Comparison of ENCODE assay signal across 8 cellular contexts in the genomic region with DNA sequence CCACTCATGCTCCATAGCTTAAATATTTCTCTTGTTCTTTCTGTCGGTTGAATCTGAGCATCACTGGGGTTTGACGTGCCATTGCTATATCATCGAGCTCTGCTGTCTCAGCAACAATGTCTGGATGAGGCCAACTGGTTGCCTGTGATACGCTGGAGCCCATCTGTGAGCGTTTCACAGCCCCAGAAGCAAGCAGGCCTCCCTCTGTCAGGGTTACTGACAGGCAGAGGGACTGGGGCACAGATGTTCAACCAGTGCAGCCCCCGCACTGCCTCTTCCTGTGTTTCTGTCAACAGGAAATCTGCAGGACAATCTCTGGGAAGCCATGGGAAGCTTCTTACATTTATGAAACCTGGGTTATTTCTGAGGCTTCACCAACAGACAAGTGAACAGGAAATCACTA. TPM values are rescaled to one million over a fixed set of nuclear protein-coding genes. Genes with fewer than 3 reads are reported as not detected.
DNase-seq lines count a peak whose midpoint lies in the region; FAIRE-seq and TF ChIP-seq lines count a peak whose summit lies in the region.

No MANE protein-coding gene starts in this region.

- H3K9me3 ChIP-seq in HEK293 (ENCODE audit: control insufficient read depth, insufficient read depth, low read depth, low read length) (no peaks in the 10 kb centered on the region), stomach (no peaks in the 10 kb centered on the region)

- intact Hi-C loops in stomach (cut with DNase I; ENCODE audit: low total_unique reads) = no loop called here

- H3K27ac ChIP-seq in HEK293 (ENCODE audit: extremely low read depth, low read depth, low read length) (no peak overlapping the region), stomach (peak overlapping the region; percentile 20 to 75 (median 68))

- peak; percentile 84 for DNase-seq in Ammon's horn (ENCODE audit: low spot score)
- DNase-seq in amygdala (lab: John Stamatoyannopoulos, UW) = peak in 43 of 56 donors; percentile 12 to 68 (median 38)
- DNase-seq in stomach = no peak
- DNase-seq in iPS-NIHi7 (ENCODE audit: extremely low spot score) = no peak
- no peak for DNase-seq in activated gamma-delta T cell (lab: John Stamatoyannopoulos, UW)
- no peak for DNase-seq in NCI-H128 (lab: John Stamatoyannopoulos, UW; ENCODE audit: unreplicated experiment)

- H3K36me3 ChIP-seq in HEK293 (ENCODE audit: control insufficient read depth in 2 of 2, insufficient read depth in 1 of 2, low read length in 2 of 2) (peaks cover 3 to 11% of the 10 kb centered on the region in 2 experiments; a peak in 2 of 3 replicates), stomach (peaks cover 0 to 24% (median 15%) of the 10 kb centered on the region in 4 donors)

- H3K27me3 ChIP-seq in stomach = no peaks in the 10 kb centered on the region

- FAIRE-seq in islet of Langerhans (lab: Jason Lieb, UNC) = peak; percentile 47

- POLR2A ChIA-PET in HEK293 (lab: Yijun Ruan, JAX) = interaction anchor here (0.6 to 0.7 kb wide), 2 partner anchors 24 to 79 kb away, joined by 3 to 4 read pairs; a partner anchor contains a TSS

- no peaks in the 10 kb centered on the region; the same call in 1 of the 2 replicates for H3K4me1 ChIP-seq in HEK293 (ENCODE audit: control insufficient read depth, insufficient read depth, low read length)
- peaks cover 0 to 33% (median 22%) of the 10 kb centered on the region in 4 donors for H3K4me1 ChIP-seq in stomach

- 47 to 62% (median 57%) methylated on average over 6 of the region's 6 CpGs for WGBS in stomach, 5 donors

- TF ChIP-seq POLR2A in stomach (IDR thresholded peaks at IDR 0.05) = no peak

- CTCF ChIA-PET in HEK293 (lab: Yijun Ruan, JAX) = interaction anchor here (1.3 to 1.4 kb wide), 2 partner anchors 13 to 15 kb away, joined by 5 to 6 read pairs; no protein-coding TSS in a partner anchor

- no peak for TF ChIP-seq EP300 in stomach (IDR thresholded peaks at IDR 0.05)

- TF ChIP-seq CTCF in HEK293 (tag by site-specific recombination; IDR thresholded peaks at IDR 0.05) = no peak
- no peak for TF ChIP-seq CTCF in stomach (IDR thresholded peaks at IDR 0.05)

- H3K4me3 ChIP-seq in HEK293 (ENCODE audit: low read depth, low read length) (no peak overlapping the region), stomach (no peak overlapping the region)

TF ChIP-seq in HEK293, 187 proteins besides CTCF, POLR2A, EP300 and RAD21:
- no peak for TF ChIP-seq ZNF837 (tag by site-specific recombination; IDR thresholded peaks at IDR 0.05)
- no peak for TF ChIP-seq ZNF174 (tag by site-specific recombination; IDR thresholded peaks at IDR 0.05)
- TF ChIP-seq ZNF335 (tag by site-specific recombination; conservative IDR thresholded peaks at IDR 0.05) = 0 out of 2 replicates have a peak, but pooled peaks have one; percentile 3
- no peak for TF ChIP-seq ZNF596 (tag by site-specific recombination; IDR thresholded peaks at IDR 0.05)
- TF ChIP-seq ZBTB17 (tag by site-specific recombination; IDR thresholded peaks at IDR 0.05) = 0 out of 2 replicates have a peak, but pooled peaks have one; percentile 63

RNA-seq across cellular contexts. Expression of a gene that starts 23.9 kb away (rescaled TPM):
- total RNA-seq in stomach = 10 to 100 TPM in 2 of 5 donors, 1 to 10 TPM in 3; 1.3 to 83.4 (median 9.0) TPM
- 10 to 100 TPM; 13.5 to 34.7 (median 18.5) TPM for polyA plus RNA-seq in stomach

RNA-seq across cellular contexts. Expression of a gene that starts 24.0 kb away (rescaled TPM):
- total RNA-seq in stomach = 10 to 100 TPM in 2 of 5 donors, 1 to 10 TPM in 3; 1.2 to 31.7 (median 8.7) TPM
- 1 to 10 TPM; 1.4 to 3.5 (median 2.9) TPM for polyA plus RNA-seq in stomach

Comparison
In these comparisons a context has a peak if more than half of its experiments do, and no peak if none do; other contexts are left out.
1. DNase-seq: peak in Ammon's horn (single experiment) and amygdala (43 of 56); none in stomach (single experiment), iPS-NIHi7 (single experiment), activated gamma-delta T cell (single experiment) and NCI-H128 (single experiment).